ENCODE assay signal across 8 cellular contexts in genomic region chr15:45186771-45187577, GRCh38. TPM values are rescaled to one million over a fixed set of nuclear protein-coding genes. Genes with fewer than 3 reads are reported as not detected.
A peak's percentile ranks its signal among the peaks of the same experiment; 100 is the strongest.
DNase-seq lines count a peak whose midpoint lies in the region; ATAC-seq, FAIRE-seq and TF ChIP-seq lines count a peak whose summit lies in the region.

No MANE protein-coding gene starts in this region.

- no peaks in the 10 kb centered on the region for H3K9me1 ChIP-seq in endothelial cell of umbilical vein (replicated peaks; ENCODE audit: control insufficient read depth, extremely low read depth, insufficient read depth, low read length)

- POLR2A ChIA-PET in CD4-positive, alpha-beta memory T cell (lab: Charles Lee; ENCODE audit: partially characterized antibody) = interaction anchor here (1.1 to 15.6 kb wide), 3 partner anchors 13 to 20 kb away, joined by 4 to 201 read pairs (median 7); no protein-coding TSS in a partner anchor
- POLR2A ChIA-PET in endothelial cell of umbilical vein (lab: Charles Lee) = interaction anchor here (1.2 kb wide), 1 partner anchor 13 kb away, joined by 7 read pairs; no protein-coding TSS in a partner anchor

- peaks cover 0 to 2% of the 10 kb centered on the region in 2 donors for H3K36me3 Mint-ChIP-seq in CD4-positive, alpha-beta memory T cell

- H2BK12ac ChIP-seq in neuronal stem cell (ENCODE audit: low read length) = no peak overlapping the region

- no peak for TF ChIP-seq POLR2A in endothelial cell of umbilical vein (IDR thresholded peaks at IDR 0.05; ENCODE audit: low read depth, low read length)

- no peak overlapping the region for H2BK15ac ChIP-seq in neuronal stem cell (ENCODE audit: low read length)

- H3K4me1 Mint-ChIP-seq in CD4-positive, alpha-beta memory T cell = peaks cover 9 to 23% (median 13%) of the 10 kb centered on the region in 4 donors

- H3K36me3 ChIP-seq in CD4-positive, alpha-beta memory T cell (ENCODE audit: insufficient read depth, low read length) = no peaks in the 10 kb centered on the region
- no peaks in the 10 kb centered on the region for H3K36me3 ChIP-seq in endothelial cell of umbilical vein (ENCODE audit: control insufficient read depth in 2 of 2, extremely low read depth in 1 of 2, insufficient read depth in 2 of 2, low read length in 2 of 2)
- peaks cover 2 to 28% of the 10 kb centered on the region in 2 donors for H3K36me3 ChIP-seq in neuronal stem cell (replicated peaks in 1 of 2; ENCODE audit: control insufficient read depth in 2 of 2, insufficient read depth in 2 of 2, low read length in 2 of 2)

- H3K27ac Mint-ChIP-seq in CD4-positive, alpha-beta memory T cell = peak overlapping the region in 6 of 7 donors; percentile 67 to 92 (median 78)

- H3K79me1 ChIP-seq in neuronal stem cell (ENCODE audit: low read depth, low read length) = peaks cover 14% of the 10 kb centered on the region

- H2BK120ac ChIP-seq in neuronal stem cell (ENCODE audit: low read depth, low read length) = no peak overlapping the region

- ATAC-seq in GM21786 (IDR thresholded peaks at IDR 0.05; ENCODE audit: unreplicated experiment) = no peak

- H3K9ac ChIP-seq in endothelial cell of umbilical vein (replicated peaks; ENCODE audit: extremely low read depth, insufficient read depth, low read length) (no peak overlapping the region), neuronal stem cell (ENCODE audit: low read depth, low read length, poor library complexity) (peak overlapping the region; percentile 83)

- no peak overlapping the region for H4K91ac ChIP-seq in neuronal stem cell (ENCODE audit: low read depth, low read length, poor library complexity)

- CTCF ChIA-PET in CD4-positive, alpha-beta memory T cell (lab: Charles Lee; ENCODE audit: partially characterized antibody) = interaction anchor here (0.7 to 5.6 kb wide), 7 partner anchors 10 to 90 kb away, joined by 3 to 30 read pairs (median 4); no protein-coding TSS in a partner anchor
- CTCF ChIA-PET in endothelial cell of umbilical vein (lab: Charles Lee) = interaction anchor here (0.9 to 3.9 kb wide), 10 partner anchors 10 to 217 kb away, joined by 3 to 24 read pairs (median 4); no protein-coding TSS in a partner anchor

- H4K20me1 ChIP-seq in endothelial cell of umbilical vein (replicated peaks; ENCODE audit: control insufficient read depth, extremely low read depth, insufficient read depth, low read length) = no peaks in the 10 kb centered on the region

- TF ChIP-seq CTCF in endothelial cell of umbilical vein (IDR thresholded peaks at IDR 0.05; ENCODE audit: extremely low read depth in 1 of 2, insufficient read depth in 1 of 2, low read depth in 1 of 2, low read length in 2 of 2) = no peak

- no peaks in the 10 kb centered on the region for H3K9me3 ChIP-seq in CD4-positive, alpha-beta memory T cell (ENCODE audit: control insufficient read depth in 1 of 2, low read length in 2 of 2)
- H3K9me3 ChIP-seq in endothelial cell of umbilical vein (replicated peaks; ENCODE audit: control insufficient read depth, insufficient read depth, low read length) (no peaks in the 10 kb centered on the region), neuronal stem cell (replicated peaks in 1 of 2; ENCODE audit: control insufficient read depth in 2 of 2, insufficient read depth in 1 of 2, low read depth in 1 of 2, low read length in 2 of 2) (peaks cover 0 to 3% of the 10 kb centered on the region in 2 donors)

- no peak for DNase-seq in CD4-positive, alpha-beta memory T cell
- peak; percentile 62 for DNase-seq in NCI-H69 (lab: John Stamatoyannopoulos, UW)
- no peak for DNase-seq in endothelial cell of umbilical vein (ENCODE audit: low read depth, low spot score)
- DNase-seq in neuronal stem cell (ENCODE audit: low spot score) = no peak
- DNase-seq in NCI-H446 (lab: John Stamatoyannopoulos, UW) = no peak
- no peak for DNase-seq in occipital lobe (lab: John Stamatoyannopoulos, UW)
- no peak for DNase-seq in effector CD8-positive, alpha-beta T cell (lab: John Stamatoyannopoulos, UW)

- H2AFZ ChIP-seq in endothelial cell of umbilical vein (ENCODE audit: low read depth, low read length) (no peak overlapping the region), neuronal stem cell (ENCODE audit: low read length) (peak overlapping the region; percentile 84)

- H3K27me3 Mint-ChIP-seq in CD4-positive, alpha-beta memory T cell = no peaks in the 10 kb centered on the region

- H3K9me3 Mint-ChIP-seq in CD4-positive, alpha-beta memory T cell = no peaks in the 10 kb centered on the region

- WGBS in neuronal stem cell (ENCODE audit: extremely low coverage in 2 of 2, insufficient read length in 2 of 2, insufficient replicate concordance in 1 of 2), 2 donors = no CpG with 5 or more reads among the region's 42 CpGs

- H3K79me2 ChIP-seq in endothelial cell of umbilical vein (ENCODE audit: control insufficient read depth, insufficient read depth, low read length) = no peaks in the 10 kb centered on the region

- H3K4me3 ChIP-seq in CD4-positive, alpha-beta memory T cell (ENCODE audit: low read length in 2 of 2) = no peak overlapping the region
- peak overlapping the region in 1 of 3 experiments; percentile 68 for H3K4me3 ChIP-seq in endothelial cell of umbilical vein (replicated peaks in 1 of 3; ENCODE audit: insufficient read depth in 1 of 3, low read depth in 1 of 3, low read length in 3 of 3)
- H3K4me3 ChIP-seq in neuronal stem cell (ENCODE audit: low read length in 2 of 2) = peak overlapping the region; percentile 81 to 88

- no peak overlapping the region for H3K4ac ChIP-seq in neuronal stem cell (ENCODE audit: low read length)

- BruUV-seq in endothelial cell of umbilical vein (replicated peaks; lab: Mats Ljungman, UMichigan) = no TSS peak

- dilution Hi-C loops in endothelial cell of umbilical vein (cut with MboI; ENCODE audit: extremely low pct_ligation_motif_present, low sequenced_read_pairs) = no loop called here

- peak overlapping the region; percentile 70 to 89 (median 85) for H3K4me3 Mint-ChIP-seq in CD4-positive, alpha-beta memory T cell

- no peak overlapping the region for H3K14ac ChIP-seq in neuronal stem cell (ENCODE audit: low read length)

- peak overlapping the region; percentile 5 for H2AK5ac ChIP-seq in neuronal stem cell (ENCODE audit: low read depth, low read length)

- peak overlapping the region; percentile 91 for H3K18ac ChIP-seq in neuronal stem cell (ENCODE audit: low read length)

- intact Hi-C loops in CD4-positive, alpha-beta memory T cell (cut with micrococcal nuclease) = loop anchor here (5.0 kb wide), 1 partner anchor 70 kb away; no protein-coding TSS in a partner anchor
- intact Hi-C loops in endothelial cell of umbilical vein (cut with micrococcal nuclease) = no loop called here

- H4K8ac ChIP-seq in neuronal stem cell (ENCODE audit: low read depth, low read length) = no peak overlapping the region

- peak overlapping the region; percentile 90 for H2BK5ac ChIP-seq in neuronal stem cell (ENCODE audit: low read length)

- H3K27ac ChIP-seq in CD4-positive, alpha-beta memory T cell (ENCODE audit: low read depth, low read length) = no peak overlapping the region
- H3K27ac ChIP-seq in endothelial cell of umbilical vein (ENCODE audit: insufficient read depth, low read depth, low read length) (no peak overlapping the region), neuronal stem cell (replicated peaks; ENCODE audit: low read length) (peak overlapping the region; percentile 2)

- no peak overlapping the region for H3K4me2 ChIP-seq in endothelial cell of umbilical vein (ENCODE audit: insufficient read depth, low read length)
- peak overlapping the region; percentile 49 for H3K4me2 ChIP-seq in neuronal stem cell (ENCODE audit: insufficient read depth, low read length, poor library complexity, severe bottlenecking)

- peaks cover 7% of the 10 kb centered on the region for H3K4me1 ChIP-seq in CD4-positive, alpha-beta memory T cell (ENCODE audit: insufficient read depth, low read length)
- H3K4me1 ChIP-seq in endothelial cell of umbilical vein (ENCODE audit: control insufficient read depth, extremely low read depth, insufficient read depth, low read length) (peaks cover 6% of the 10 kb centered on the region), neuronal stem cell (ENCODE audit: control insufficient read depth in 2 of 2, insufficient read depth in 1 of 2, low read depth in 1 of 2, low read length in 2 of 2) (peaks cover 11 to 37% of the 10 kb centered on the region in 2 donors)

- FAIRE-seq in endothelial cell of umbilical vein (lab: Jason Lieb, UNC) = no peak

- no peaks in the 10 kb centered on the region for H3K27me3 ChIP-seq in CD4-positive, alpha-beta memory T cell (ENCODE audit: insufficient read depth, low read length)
- peaks cover 2 to 9% of the 10 kb centered on the region in 2 experiments for H3K27me3 ChIP-seq in endothelial cell of umbilical vein (ENCODE audit: control insufficient read depth in 2 of 2, insufficient read depth in 2 of 2, low read length in 2 of 2)
- H3K27me3 ChIP-seq in neuronal stem cell (ENCODE audit: control insufficient read depth in 3 of 3, insufficient read depth in 3 of 3, low read depth in 1 of 3, low read length in 3 of 3) = peaks cover 0 to 7% (median 0%) of the 10 kb centered on the region in 3 experiments

- H3K23ac ChIP-seq in neuronal stem cell (ENCODE audit: low read depth, low read length, poor library complexity) = no peak overlapping the region

RNA-seq across cellular contexts. Expression of gene SHF, which starts 0.8 kb away (rescaled TPM):
- 1 to 10 TPM; 5.3 to 6.7 TPM for total RNA-seq in CD4-positive, alpha-beta memory T cell
- polyA plus RNA-seq in CD4-positive, alpha-beta memory T cell = 1 to 10 TPM in 1 of 2 donors, under 1 TPM in 1; 0.66 to 1.7 TPM
- total RNA-seq in endothelial cell of umbilical vein = 5.2 and 5.6 TPM in 2 replicates
- 2.8 and 3.8 TPM in 2 replicates for polyA plus RNA-seq in endothelial cell of umbilical vein
- 3.3 and 4.7 TPM in 2 replicates for polyA plus RNA-seq in endothelial cell of umbilical vein (2011; cell fraction: cytosol; rRNA removed)
- polyA plus RNA-seq in endothelial cell of umbilical vein (2011; cell fraction: nucleus; rRNA removed) = 3.0 and 3.4 TPM in 2 replicates
- polyA plus RNA-seq in endothelial cell of umbilical vein (2012) = 3.1 TPM in 2 replicates
- 1.9 and 6.6 TPM in 2 replicates for polyA minus RNA-seq in endothelial cell of umbilical vein
- not detected for polyA minus RNA-seq in endothelial cell of umbilical vein (2011; cell fraction: cytosol; rRNA and poly(A)+ RNA removed)
- polyA minus RNA-seq in endothelial cell of umbilical vein (2011; cell fraction: nucleus; rRNA and poly(A)+ RNA removed) = 2.4 and 4.3 TPM in 2 replicates
- 31.0 TPM for polyA plus RNA-seq in neuronal stem cell (2013, experiment 1 of 2)
- polyA plus RNA-seq in neuronal stem cell (2013, experiment 2 of 2) = 29.9 TPM
- 54.9 TPM for total RNA-seq in occipital lobe

RNA-seq across cellular contexts. Expression of gene DUOX1, which starts 57.2 kb away (rescaled TPM):
- total RNA-seq in CD4-positive, alpha-beta memory T cell = under 1 TPM; 0.06 to 0.19 TPM
- polyA plus RNA-seq in CD4-positive, alpha-beta memory T cell = 1 to 10 TPM in 1 of 2 donors, under 1 TPM in 1; 0.19 to 2.9 TPM
- total RNA-seq in endothelial cell of umbilical vein (not detected in 2 replicates), occipital lobe (not detected)
- not detected in 2 replicates for polyA plus RNA-seq in endothelial cell of umbilical vein
- not detected in 2 replicates for polyA plus RNA-seq in endothelial cell of umbilical vein (2011; cell fraction: cytosol; rRNA removed)
- polyA plus RNA-seq in endothelial cell of umbilical vein (2011; cell fraction: nucleus; rRNA removed) = not detected in 2 replicates
- 0.38 and 0.62 TPM in 2 replicates for polyA plus RNA-seq in endothelial cell of umbilical vein (2012)
- not detected in 2 replicates for polyA minus RNA-seq in endothelial cell of umbilical vein
- polyA minus RNA-seq in endothelial cell of umbilical vein (2011; cell fraction: cytosol; rRNA and poly(A)+ RNA removed) = not detected
- not detected in 2 replicates for polyA minus RNA-seq in endothelial cell of umbilical vein (2011; cell fraction: nucleus; rRNA and poly(A)+ RNA removed)
- 0.06 TPM for polyA plus RNA-seq in neuronal stem cell (2013, experiment 1 of 2)
- 0.03 TPM for polyA plus RNA-seq in neuronal stem cell (2013, experiment 2 of 2)

RNA-seq across cellular contexts. Expression of gene DUOXA1, which starts 57.3 kb away (rescaled TPM):
- total RNA-seq in CD4-positive, alpha-beta memory T cell = under 1 TPM; 0.23 to 0.97 TPM
- polyA plus RNA-seq in CD4-positive, alpha-beta memory T cell = not detected
- total RNA-seq in endothelial cell of umbilical vein (not detected in 2 replicates), occipital lobe (0.31 TPM)
- 0.07 TPM in 1 of 2 replicates, not detected in the other for polyA plus RNA-seq in endothelial cell of umbilical vein
- not detected in 2 replicates for polyA plus RNA-seq in endothelial cell of umbilical vein (2011; cell fraction: cytosol; rRNA removed)
- polyA plus RNA-seq in endothelial cell of umbilical vein (2011; cell fraction: nucleus; rRNA removed) = 0.05 and 0.13 TPM in 2 replicates
- 0.05 and 0.15 TPM in 2 replicates for polyA plus RNA-seq in endothelial cell of umbilical vein (2012)
- polyA minus RNA-seq in endothelial cell of umbilical vein = not detected in 2 replicates
- not detected for polyA minus RNA-seq in endothelial cell of umbilical vein (2011; cell fraction: cytosol; rRNA and poly(A)+ RNA removed)
- polyA minus RNA-seq in endothelial cell of umbilical vein (2011; cell fraction: nucleus; rRNA and poly(A)+ RNA removed) = not detected in 2 replicates
- 0.04 TPM for polyA plus RNA-seq in neuronal stem cell (2013, experiment 1 of 2)
- polyA plus RNA-seq in neuronal stem cell (2013, experiment 2 of 2) = not detected

Comparison
In these comparisons a context has a peak if more than half of its experiments do, and no peak if none do; other contexts are left out.
1. H3K4me3 ChIP-seq: peak in neuronal stem cell (2 of 2); none in CD4-positive, alpha-beta memory T cell (0 of 2).